Comparison of ENCODE assay signal across 29 cellular contexts in the genomic region with DNA sequence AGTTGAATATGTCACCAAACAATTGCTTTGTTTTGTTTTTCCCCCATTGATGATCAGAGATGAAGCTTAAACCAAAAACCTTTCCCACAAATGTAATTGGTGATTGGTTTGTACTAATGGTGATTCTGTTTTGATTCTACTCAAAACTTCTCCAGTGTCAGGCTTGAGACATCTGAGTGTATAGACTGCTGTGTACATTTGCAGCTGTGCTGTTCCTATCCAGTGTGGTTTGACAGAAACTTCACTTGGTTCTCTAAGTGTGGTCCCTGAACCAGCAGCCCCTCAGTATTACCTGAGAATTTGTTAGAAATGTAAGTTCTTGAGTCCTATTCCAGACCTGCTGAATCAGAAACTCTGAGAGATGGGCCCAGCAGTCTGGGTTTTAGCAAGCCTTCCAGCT.
DNase-seq lines count a peak whose midpoint lies in the region; ATAC-seq and TF ChIP-seq lines count a peak whose summit lies in the region.
"Had no signal": no experiment of that assay in that cellular context is flagged by ENCODE, and none has a peak within 500 bp of the region (broad histone marks: within the 10 kb centered on the region; RNA-seq: fewer than 3 reads in every experiment).

No MANE protein-coding gene starts in this region.

- H3K27ac ChIP-seq in CD4-positive, alpha-beta memory T cell (ENCODE audit: low read depth, low read length): no peak overlapping the region
- H3K27ac ChIP-seq in gastrocnemius medialis: peak overlapping the region; percentile 64 to 86 (median 84)
- H3K27ac ChIP-seq: esophagus muscularis mucosa, foreskin keratinocyte, hepatocyte, SJCRH30, skin epidermis had no signal

- H3K36me3 ChIP-seq in CD4-positive, alpha-beta memory T cell (ENCODE audit: insufficient read depth, low read length): peaks cover 71% of the 10 kb centered on the region
- peaks cover 0 to 18% of the 10 kb centered on the region in 2 donors for H3K36me3 ChIP-seq in gastrocnemius medialis

- TF ChIP-seq POLR2A in gastrocnemius medialis (IDR thresholded peaks at IDR 0.05): no peak

- intact Hi-C loops in activated naive CD4-positive, alpha-beta T cell treated with anti-CD3 and anti-CD28 coated beads for 36 hours (cut with micrococcal nuclease): no loop called here
- intact Hi-C loops in CD4-positive, alpha-beta memory T cell (cut with micrococcal nuclease): no loop called here
- intact Hi-C loops in gastrocnemius medialis (cut with DNase I; ENCODE audit: low total_unique reads): no loop called here

- no peaks in the 10 kb centered on the region for H3K9me3 ChIP-seq in CD4-positive, alpha-beta memory T cell (ENCODE audit: control insufficient read depth in 1 of 2, low read length in 2 of 2)
- H3K9me3 ChIP-seq in gastrocnemius medialis: no peaks in the 10 kb centered on the region
- H3K9me3 ChIP-seq: esophagus muscularis mucosa, SJCRH30 had no signal

- TF ChIP-seq CTCF in gastrocnemius medialis (IDR thresholded peaks at IDR 0.05 in 4 of 5, conservative IDR thresholded peaks at IDR 0.05 in 1 of 5): no peak

- ATAC-seq in activated naive CD4-positive, alpha-beta T cell treated with anti-CD3 and anti-CD28 coated beads, Interleukin-2, amount 50 U/mL, for 72 hours: no peak
- ATAC-seq in activated T-helper 17 cell treated with anti-CD3 and anti-CD28 coated beads, Interleukin-2, amount 50 U/mL, for 72 hours (replicated peaks): no peak
- ATAC-seq in gastrocnemius medialis: no peak
- ATAC-seq in HG03175 (IDR thresholded peaks at IDR 0.05; ENCODE audit: unreplicated experiment): no peak
- no peak for ATAC-seq in GM18907 (IDR thresholded peaks at IDR 0.05; ENCODE audit: unreplicated experiment)
- ATAC-seq: left colon; stimulated activated naive CD8-positive, alpha-beta T cell treated with anti-CD3 and anti-CD28 coated beads, Interleukin-15, amount 100 ng/mL, for 72 hours had no signal

- in situ Hi-C loops in gastrocnemius medialis (cut with MboI; ENCODE audit: low sequenced_read_pairs in 4 of 4): no loop called here

- no peak overlapping the region for H3K4me3 ChIP-seq in CD4-positive, alpha-beta memory T cell (ENCODE audit: low read length in 2 of 2)
- no peak overlapping the region for H3K4me3 ChIP-seq in gastrocnemius medialis
- H3K4me3 ChIP-seq: esophagus muscularis mucosa, hepatocyte, SJCRH30, skin epidermis had no signal

- peak overlapping the region; percentile 80 for H3K27ac Mint-ChIP-seq in activated naive CD4-positive, alpha-beta T cell treated with anti-CD3 and anti-CD28 coated beads for 36 hours
- peak overlapping the region in 1 of 2 donors; percentile 12 for H3K27ac Mint-ChIP-seq in activated naive CD4-positive, alpha-beta T cell treated with anti-CD3 and anti-CD28 coated beads, Interleukin-2, amount 50 U/mL, for 72 hours
- H3K27ac Mint-ChIP-seq in CD4-positive, alpha-beta memory T cell: peak overlapping the region in 4 of 7 donors; percentile 19 to 50 (median 36)
- peak overlapping the region; percentile 59 for H3K27ac Mint-ChIP-seq in activated T-helper 17 cell treated with anti-CD3 and anti-CD28 coated beads, Interleukin-2, amount 50 U/mL, for 72 hours
- H3K27ac Mint-ChIP-seq: activated B cell treated with CpG ODN at 0.5 μM for 24 hours, B cell had no signal

- no peaks in the 10 kb centered on the region for H3K27me3 Mint-ChIP-seq in activated naive CD4-positive, alpha-beta T cell treated with anti-CD3 and anti-CD28 coated beads for 36 hours (ENCODE audit: low read depth)
- no peaks in the 10 kb centered on the region for H3K27me3 Mint-ChIP-seq in CD4-positive, alpha-beta memory T cell
- H3K27me3 Mint-ChIP-seq in activated T-helper 17 cell treated with anti-CD3 and anti-CD28 coated beads, Interleukin-2, amount 50 U/mL, for 72 hours: no peaks in the 10 kb centered on the region
- H3K27me3 Mint-ChIP-seq: activated B cell treated with CpG ODN at 0.5 μM for 24 hours; B cell; stimulated activated naive CD8-positive, alpha-beta T cell treated with anti-CD3 and anti-CD28 coated beads, Interleukin-15, amount 100 ng/mL, for 72 hours had no signal

- H3K36me3 Mint-ChIP-seq in activated naive CD4-positive, alpha-beta T cell treated with anti-CD3 and anti-CD28 coated beads for 36 hours (ENCODE audit: low read depth): peaks cover 49% of the 10 kb centered on the region
- peaks cover 12 to 66% of the 10 kb centered on the region in 2 donors for H3K36me3 Mint-ChIP-seq in activated naive CD4-positive, alpha-beta T cell treated with anti-CD3 and anti-CD28 coated beads, Interleukin-2, amount 50 U/mL, for 72 hours
- peaks cover 51 to 89% of the 10 kb centered on the region in 2 donors for H3K36me3 Mint-ChIP-seq in CD4-positive, alpha-beta memory T cell
- H3K36me3 Mint-ChIP-seq in activated T-helper 17 cell treated with anti-CD3 and anti-CD28 coated beads, Interleukin-2, amount 50 U/mL, for 72 hours (ENCODE audit: low read depth): peaks cover 100% of the 10 kb centered on the region

- no peak for DNase-seq in activated naive CD4-positive, alpha-beta T cell treated with anti-CD3 and anti-CD28 coated beads for 36 hours
- DNase-seq in activated naive CD4-positive, alpha-beta T cell treated with anti-CD3 and anti-CD28 coated beads, Interleukin-2, amount 50 U/mL, for 72 hours (ENCODE audit: low spot score in 2 of 2): no peak
- no peak for DNase-seq in CD4-positive, alpha-beta memory T cell
- DNase-seq in gastrocnemius medialis (no peak), HK-2 (ENCODE audit: unreplicated experiment) (no peak)
- DNase-seq: activated B cell treated with CpG ODN at 0.5 μM for 24 hours; activated CD4-positive, alpha-beta T cell treated with anti-CD3 and anti-CD28 coated beads, Interleukin-2, amount 50 U/mL, for 48 hours; anterior cingulate cortex; COR-L47; cortex of kidney; DND-41; HCEC 1CT; KG1; left colon; mesenchymal stem cell; NCI-H1417 treated with DMSO at 0.1 percent for 48 hours; NCI-H2081; NCI-H226; nucleus accumbens; SJCRH30; stimulated activated naive CD8-positive, alpha-beta T cell treated with anti-CD3 and anti-CD28 coated beads, Interleukin-15, amount 100 ng/mL, for 72 hours had no signal

- no peaks in the 10 kb centered on the region for H3K27me3 ChIP-seq in CD4-positive, alpha-beta memory T cell (ENCODE audit: insufficient read depth, low read length)
- H3K27me3 ChIP-seq in gastrocnemius medialis: no peaks in the 10 kb centered on the region
- H3K27me3 ChIP-seq: esophagus muscularis mucosa, foreskin keratinocyte, hepatocyte, SJCRH30 had no signal

- no peaks in the 10 kb centered on the region for H3K9me3 Mint-ChIP-seq in activated naive CD4-positive, alpha-beta T cell treated with anti-CD3 and anti-CD28 coated beads for 36 hours
- no peaks in the 10 kb centered on the region for H3K9me3 Mint-ChIP-seq in activated naive CD4-positive, alpha-beta T cell treated with anti-CD3 and anti-CD28 coated beads, Interleukin-2, amount 50 U/mL, for 72 hours
- H3K9me3 Mint-ChIP-seq in CD4-positive, alpha-beta memory T cell: no peaks in the 10 kb centered on the region
- H3K9me3 Mint-ChIP-seq in activated T-helper 17 cell treated with anti-CD3 and anti-CD28 coated beads, Interleukin-2, amount 50 U/mL, for 72 hours: no peaks in the 10 kb centered on the region
- H3K9me3 Mint-ChIP-seq: activated B cell treated with CpG ODN at 0.5 μM for 24 hours; stimulated activated naive CD8-positive, alpha-beta T cell treated with anti-CD3 and anti-CD28 coated beads, Interleukin-15, amount 100 ng/mL, for 72 hours had no signal

- peaks cover 55% of the 10 kb centered on the region for H3K4me1 ChIP-seq in CD4-positive, alpha-beta memory T cell (ENCODE audit: insufficient read depth, low read length)
- H3K4me1 ChIP-seq in gastrocnemius medialis: peaks cover 73 to 89% of the 10 kb centered on the region in 2 donors

- POLR2A ChIA-PET in CD4-positive, alpha-beta memory T cell (lab: Charles Lee; ENCODE audit: partially characterized antibody): no interaction called here

- H3K4me1 Mint-ChIP-seq in activated naive CD4-positive, alpha-beta T cell treated with anti-CD3 and anti-CD28 coated beads for 36 hours (ENCODE audit: low read depth): peaks cover 75% of the 10 kb centered on the region
- peaks cover 60 to 88% (median 79%) of the 10 kb centered on the region in 4 donors for H3K4me1 Mint-ChIP-seq in CD4-positive, alpha-beta memory T cell
- H3K4me1 Mint-ChIP-seq in activated T-helper 17 cell treated with anti-CD3 and anti-CD28 coated beads, Interleukin-2, amount 50 U/mL, for 72 hours: peaks cover 55% of the 10 kb centered on the region

- CTCF ChIA-PET in activated naive CD4-positive, alpha-beta T cell treated with anti-CD3 and anti-CD28 coated beads for 36 hours (lab: Charles Lee): interaction anchor here (1.0 kb wide), 1 partner anchor 10 kb away, joined by 3 read pairs; no protein-coding TSS in a partner anchor
- CTCF ChIA-PET in CD4-positive, alpha-beta memory T cell (lab: Charles Lee; ENCODE audit: partially characterized antibody): no interaction called here

- H3K4me3 Mint-ChIP-seq in activated naive CD4-positive, alpha-beta T cell treated with anti-CD3 and anti-CD28 coated beads for 36 hours: no peak overlapping the region
- H3K4me3 Mint-ChIP-seq in CD4-positive, alpha-beta memory T cell: no peak overlapping the region
- H3K4me3 Mint-ChIP-seq in activated T-helper 17 cell treated with anti-CD3 and anti-CD28 coated beads, Interleukin-2, amount 50 U/mL, for 72 hours: no peak overlapping the region
- H3K4me3 Mint-ChIP-seq: activated B cell treated with CpG ODN at 0.5 μM for 24 hours; B cell; stimulated activated naive CD8-positive, alpha-beta T cell treated with anti-CD3 and anti-CD28 coated beads, Interleukin-15, amount 100 ng/mL, for 72 hours had no signal
